ENCODE assay signal across 1 cellular context in the genomic region with DNA sequence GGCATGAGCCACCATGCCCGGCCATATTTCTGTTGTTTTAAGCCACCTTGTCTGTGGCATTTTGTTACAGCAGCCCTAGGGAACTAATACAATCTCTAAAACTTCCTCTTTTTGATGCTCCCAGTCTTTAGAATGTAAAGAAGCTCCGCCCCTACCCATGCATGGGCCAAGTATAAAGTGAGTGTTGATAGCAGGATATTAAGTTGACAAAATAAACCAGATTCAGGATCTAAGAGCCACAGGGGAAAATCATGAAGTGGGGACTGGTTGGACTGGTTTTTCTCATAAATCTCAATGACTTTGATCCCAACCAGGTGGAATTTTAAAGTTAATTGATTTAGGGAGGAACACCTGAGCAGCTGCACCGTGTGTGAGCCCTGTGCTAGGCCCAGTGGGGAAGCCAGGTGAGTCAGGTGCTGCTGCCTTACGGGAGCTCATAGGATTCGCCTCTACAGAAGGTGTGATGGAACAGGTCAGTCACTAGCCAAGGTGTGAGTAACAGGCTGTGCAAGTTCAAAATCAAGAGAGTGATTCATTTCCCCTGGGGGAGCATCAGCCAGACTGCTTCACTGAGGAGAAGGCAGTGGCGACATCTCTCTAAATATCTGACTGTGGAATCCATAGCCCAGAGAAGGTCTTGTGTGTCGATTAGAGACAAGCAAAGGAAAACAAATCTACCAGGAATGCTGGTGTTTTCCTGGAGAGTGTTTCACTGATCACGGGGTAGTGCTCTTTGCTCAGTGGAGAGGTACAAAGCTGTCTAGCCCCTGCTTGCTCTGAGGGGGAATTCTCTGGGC.
A peak's percentile ranks its signal among the peaks of the same experiment; 100 is the strongest.
TF ChIP-seq lines count a peak whose summit lies in the region.

No MANE protein-coding gene starts in this region.

TF ChIP-seq in HepG2, 621 proteins besides CTCF, POLR2A, EP300 and RAD21 (continued from another document):
- TF ChIP-seq SP4 (CRISPR knock-in tag; IDR thresholded peaks at IDR 0.05): 0 out of 2 replicates have a peak, but pooled peaks have one; percentile 31
- TF ChIP-seq, protein P1, sequence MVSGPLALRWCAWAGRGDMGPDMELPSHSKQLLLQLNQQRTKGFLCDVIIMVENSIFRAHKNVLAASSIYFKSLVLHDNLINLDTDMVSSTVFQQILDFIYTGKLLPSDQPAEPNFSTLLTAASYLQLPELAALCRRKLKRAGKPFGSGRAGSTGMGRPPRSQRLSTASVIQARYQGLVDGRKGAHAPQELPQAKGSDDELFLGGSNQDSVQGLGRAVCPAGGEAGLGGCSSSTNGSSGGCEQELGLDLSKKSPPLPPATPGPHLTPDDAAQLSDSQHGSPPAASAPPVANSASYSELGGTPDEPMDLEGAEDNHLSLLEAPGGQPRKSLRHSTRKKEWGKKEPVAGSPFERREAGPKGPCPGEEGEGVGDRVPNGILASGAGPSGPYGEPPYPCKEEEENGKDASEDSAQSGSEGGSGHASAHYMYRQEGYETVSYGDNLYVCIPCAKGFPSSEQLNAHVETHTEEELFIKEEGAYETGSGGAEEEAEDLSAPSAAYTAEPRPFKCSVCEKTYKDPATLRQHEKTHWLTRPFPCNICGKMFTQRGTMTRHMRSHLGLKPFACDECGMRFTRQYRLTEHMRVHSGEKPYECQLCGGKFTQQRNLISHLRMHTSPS (CRISPR knock-in tag; IDR thresholded peaks at IDR 0.05; ENCODE audit: low read depth): 0 out of 2 replicates have a peak, but pooled peaks have one; percentile 26
- TF ChIP-seq, protein P2, sequence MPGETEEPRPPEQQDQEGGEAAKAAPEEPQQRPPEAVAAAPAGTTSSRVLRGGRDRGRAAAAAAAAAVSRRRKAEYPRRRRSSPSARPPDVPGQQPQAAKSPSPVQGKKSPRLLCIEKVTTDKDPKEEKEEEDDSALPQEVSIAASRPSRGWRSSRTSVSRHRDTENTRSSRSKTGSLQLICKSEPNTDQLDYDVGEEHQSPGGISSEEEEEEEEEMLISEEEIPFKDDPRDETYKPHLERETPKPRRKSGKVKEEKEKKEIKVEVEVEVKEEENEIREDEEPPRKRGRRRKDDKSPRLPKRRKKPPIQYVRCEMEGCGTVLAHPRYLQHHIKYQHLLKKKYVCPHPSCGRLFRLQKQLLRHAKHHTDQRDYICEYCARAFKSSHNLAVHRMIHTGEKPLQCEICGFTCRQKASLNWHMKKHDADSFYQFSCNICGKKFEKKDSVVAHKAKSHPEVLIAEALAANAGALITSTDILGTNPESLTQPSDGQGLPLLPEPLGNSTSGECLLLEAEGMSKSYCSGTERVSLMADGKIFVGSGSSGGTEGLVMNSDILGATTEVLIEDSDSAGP (CRISPR knock-in tag; IDR thresholded peaks at IDR 0.05; ENCODE audit: borderline replicate concordance): 0 out of 2 replicates have a peak, but pooled peaks have one; percentile 19
- no peak for TF ChIP-seq NCOA1 (CRISPR knock-in tag; IDR thresholded peaks at IDR 0.05)
- TF ChIP-seq, protein P3, sequence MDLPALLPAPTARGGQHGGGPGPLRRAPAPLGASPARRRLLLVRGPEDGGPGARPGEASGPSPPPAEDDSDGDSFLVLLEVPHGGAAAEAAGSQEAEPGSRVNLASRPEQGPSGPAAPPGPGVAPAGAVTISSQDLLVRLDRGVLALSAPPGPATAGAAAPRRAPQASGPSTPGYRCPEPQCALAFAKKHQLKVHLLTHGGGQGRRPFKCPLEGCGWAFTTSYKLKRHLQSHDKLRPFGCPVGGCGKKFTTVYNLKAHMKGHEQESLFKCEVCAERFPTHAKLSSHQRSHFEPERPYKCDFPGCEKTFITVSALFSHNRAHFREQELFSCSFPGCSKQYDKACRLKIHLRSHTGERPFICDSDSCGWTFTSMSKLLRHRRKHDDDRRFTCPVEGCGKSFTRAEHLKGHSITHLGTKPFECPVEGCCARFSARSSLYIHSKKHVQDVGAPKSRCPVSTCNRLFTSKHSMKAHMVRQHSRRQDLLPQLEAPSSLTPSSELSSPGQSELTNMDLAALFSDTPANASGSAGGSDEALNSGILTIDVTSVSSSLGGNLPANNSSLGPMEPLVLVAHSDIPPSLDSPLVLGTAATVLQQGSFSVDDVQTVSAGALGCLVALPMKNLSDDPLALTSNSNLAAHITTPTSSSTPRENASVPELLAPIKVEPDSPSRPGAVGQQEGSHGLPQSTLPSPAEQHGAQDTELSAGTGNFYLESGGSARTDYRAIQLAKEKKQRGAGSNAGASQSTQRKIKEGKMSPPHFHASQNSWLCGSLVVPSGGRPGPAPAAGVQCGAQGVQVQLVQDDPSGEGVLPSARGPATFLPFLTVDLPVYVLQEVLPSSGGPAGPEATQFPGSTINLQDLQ (CRISPR knock-in tag; IDR thresholded peaks at IDR 0.05): no peak
- no peak for TF ChIP-seq ZNF335 (CRISPR knock-in tag; IDR thresholded peaks at IDR 0.05)
- no peak for TF ChIP-seq ZNF232 (CRISPR knock-in tag; IDR thresholded peaks at IDR 0.05; ENCODE audit: borderline replicate concordance)
- no peak for TF ChIP-seq FOXP1 (IDR thresholded peaks at IDR 0.05)
- peak; percentile 27; the same call in 1 of the 2 replicates for TF ChIP-seq FOXP1 (CRISPR knock-in tag; IDR thresholded peaks at IDR 0.05)
- peak; percentile 97 for TF ChIP-seq BCL6 (CRISPR knock-in tag; IDR thresholded peaks at IDR 0.05)
- 0 out of 2 replicates have a peak, but pooled peaks have one; percentile 16 for TF ChIP-seq RFXAP (CRISPR knock-in tag; IDR thresholded peaks at IDR 0.05; ENCODE audit: borderline replicate concordance)
- TF ChIP-seq, protein P4, sequence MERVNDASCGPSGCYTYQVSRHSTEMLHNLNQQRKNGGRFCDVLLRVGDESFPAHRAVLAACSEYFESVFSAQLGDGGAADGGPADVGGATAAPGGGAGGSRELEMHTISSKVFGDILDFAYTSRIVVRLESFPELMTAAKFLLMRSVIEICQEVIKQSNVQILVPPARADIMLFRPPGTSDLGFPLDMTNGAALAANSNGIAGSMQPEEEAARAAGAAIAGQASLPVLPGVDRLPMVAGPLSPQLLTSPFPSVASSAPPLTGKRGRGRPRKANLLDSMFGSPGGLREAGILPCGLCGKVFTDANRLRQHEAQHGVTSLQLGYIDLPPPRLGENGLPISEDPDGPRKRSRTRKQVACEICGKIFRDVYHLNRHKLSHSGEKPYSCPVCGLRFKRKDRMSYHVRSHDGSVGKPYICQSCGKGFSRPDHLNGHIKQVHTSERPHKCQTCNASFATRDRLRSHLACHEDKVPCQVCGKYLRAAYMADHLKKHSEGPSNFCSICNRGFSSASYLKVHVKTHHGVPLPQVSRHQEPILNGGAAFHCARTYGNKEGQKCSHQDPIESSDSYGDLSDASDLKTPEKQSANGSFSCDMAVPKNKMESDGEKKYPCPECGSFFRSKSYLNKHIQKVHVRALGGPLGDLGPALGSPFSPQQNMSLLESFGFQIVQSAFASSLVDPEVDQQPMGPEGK (CRISPR knock-in tag; IDR thresholded peaks at IDR 0.05): 0 out of 2 replicates have a peak, but pooled peaks have one; percentile 17
- TF ChIP-seq IKZF1 (IDR thresholded peaks at IDR 0.05): no peak
- 0 out of 2 replicates have a peak, but pooled peaks have one; percentile 26 for TF ChIP-seq ELF3 (CRISPR knock-in tag; IDR thresholded peaks at IDR 0.05)
- peak; percentile 51; the same call in 1 of the 2 replicates for TF ChIP-seq ZNF605 (CRISPR knock-in tag; IDR thresholded peaks at IDR 0.05)
- TF ChIP-seq, protein P5, sequence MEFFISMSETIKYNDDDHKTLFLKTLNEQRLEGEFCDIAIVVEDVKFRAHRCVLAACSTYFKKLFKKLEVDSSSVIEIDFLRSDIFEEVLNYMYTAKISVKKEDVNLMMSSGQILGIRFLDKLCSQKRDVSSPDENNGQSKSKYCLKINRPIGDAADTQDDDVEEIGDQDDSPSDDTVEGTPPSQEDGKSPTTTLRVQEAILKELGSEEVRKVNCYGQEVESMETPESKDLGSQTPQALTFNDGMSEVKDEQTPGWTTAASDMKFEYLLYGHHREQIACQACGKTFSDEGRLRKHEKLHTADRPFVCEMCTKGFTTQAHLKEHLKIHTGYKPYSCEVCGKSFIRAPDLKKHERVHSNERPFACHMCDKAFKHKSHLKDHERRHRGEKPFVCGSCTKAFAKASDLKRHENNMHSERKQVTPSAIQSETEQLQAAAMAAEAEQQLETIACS (CRISPR knock-in tag; IDR thresholded peaks at IDR 0.05): 0 out of 2 replicates have a peak, but pooled peaks have one; percentile 9
- peak; percentile 70 for TF ChIP-seq TEAD3 (CRISPR knock-in tag; optimal IDR thresholded peaks at IDR 0.05; ENCODE audit: borderline replicate concordance)
- 0 out of 2 replicates have a peak, but pooled peaks have one; percentile 22 for TF ChIP-seq IRF2 (CRISPR knock-in tag; IDR thresholded peaks at IDR 0.05)
- TF ChIP-seq PRMT3 (CRISPR knock-in tag; IDR thresholded peaks at IDR 0.05; ENCODE audit: borderline replicate concordance, low read depth): no peak
- TF ChIP-seq RARA (CRISPR knock-in tag; IDR thresholded peaks at IDR 0.05): peak; percentile 36; the same call in 1 of the 2 replicates
